Comparison of ENCODE assay signal across 11 cellular contexts in the genomic region with DNA sequence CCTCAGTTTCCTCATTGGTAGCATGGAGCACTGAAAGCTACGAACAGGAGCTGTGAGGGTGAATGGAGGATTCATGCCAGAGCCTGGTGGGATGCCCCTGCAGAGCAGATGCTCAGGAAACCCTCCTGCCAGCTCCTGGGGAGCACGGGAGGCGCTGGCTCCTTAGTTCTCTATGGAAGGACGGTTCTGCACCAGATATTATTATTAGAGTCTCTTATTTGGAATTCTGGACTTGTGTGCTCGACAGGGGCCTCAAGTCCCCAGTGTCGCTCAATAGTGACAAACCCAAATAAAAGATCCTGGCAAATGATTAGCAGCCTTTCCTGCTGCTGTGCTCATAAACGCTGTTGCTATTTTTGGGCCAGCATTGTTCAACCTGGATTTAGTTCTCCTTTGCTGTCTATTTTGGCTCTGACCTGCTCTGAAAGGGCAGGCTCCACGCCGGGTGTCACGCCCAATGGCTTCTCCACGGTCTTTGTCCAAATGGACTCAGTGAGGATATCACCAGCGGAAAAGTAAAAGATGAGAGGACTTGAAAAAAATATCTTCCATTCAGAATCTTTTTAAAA. TPM values are rescaled to one million over a fixed set of nuclear protein-coding genes. Genes with fewer than 3 reads are reported as not detected.
DNase-seq lines count a peak whose midpoint lies in the region; ATAC-seq and TF ChIP-seq lines count a peak whose summit lies in the region.
"Had no signal": no experiment of that assay in that cellular context is flagged by ENCODE, and none has a peak within 500 bp of the region (broad histone marks: within the 10 kb centered on the region; RNA-seq: fewer than 3 reads in every experiment).

No MANE protein-coding gene starts in this region.

- peak overlapping the region; percentile 85 for H3K9ac ChIP-seq in skeletal muscle satellite cell (ENCODE audit: low read depth, low read length)

- no peaks in the 10 kb centered on the region for H3K9me3 ChIP-seq in heart right ventricle
- no peaks in the 10 kb centered on the region for H3K9me3 ChIP-seq in skeletal muscle satellite cell (replicated peaks; ENCODE audit: low read length)
- H3K9me3 ChIP-seq: uterus had no signal

- H3K27ac ChIP-seq in heart right ventricle: peak overlapping the region; percentile 65 to 95 (median 89)

- H3K36me3 Mint-ChIP-seq in HFFc6 (ENCODE audit: low read depth): no peaks in the 10 kb centered on the region
- H3K36me3 Mint-ChIP-seq in T-helper 2 cell treated with Interferon-gamma antibody and Interleukin-4, amounts not matched to agents 5 μg/mL and 100 μg/mL, for 36 hours (ENCODE audit: low read depth): peaks cover 2% of the 10 kb centered on the region
- peaks cover 34% of the 10 kb centered on the region for H3K36me3 Mint-ChIP-seq in activated T-helper 17 cell treated with anti-CD3 and anti-CD28 coated beads, Interleukin-2, amount 50 U/mL, for 72 hours (ENCODE audit: low read depth)

- no peak for TF ChIP-seq CTCF in HFFc6 (IDR thresholded peaks at IDR 0.05)
- TF ChIP-seq CTCF in heart right ventricle (IDR thresholded peaks at IDR 0.05): no peak

- H3K9me3 Mint-ChIP-seq in HFFc6: no peaks in the 10 kb centered on the region
- no peaks in the 10 kb centered on the region for H3K9me3 Mint-ChIP-seq in T-helper 2 cell treated with Interferon-gamma antibody and Interleukin-4, amounts not matched to agents 5 μg/mL and 100 μg/mL, for 36 hours
- no peaks in the 10 kb centered on the region for H3K9me3 Mint-ChIP-seq in activated T-helper 17 cell treated with anti-CD3 and anti-CD28 coated beads, Interleukin-2, amount 50 U/mL, for 72 hours
- H3K9me3 Mint-ChIP-seq: activated B cell treated with CpG ODN at 0.5 μM for 24 hours had no signal

- no peak overlapping the region for H3K4me2 ChIP-seq in skeletal muscle satellite cell (ENCODE audit: low read length)

- no peaks in the 10 kb centered on the region for H3K36me3 ChIP-seq in heart right ventricle
- no peaks in the 10 kb centered on the region for H3K36me3 ChIP-seq in skeletal muscle satellite cell (ENCODE audit: insufficient read depth, low read length)
- H3K36me3 ChIP-seq: uterus had no signal

- no peak for DNase-seq in HFFc6
- no peak for DNase-seq in T-helper 2 cell treated with Interferon-gamma antibody and Interleukin-4, amounts not matched to agents 5 μg/mL and 100 μg/mL, for 36 hours (ENCODE audit: low spot score)
- peak; percentile 49 to 63 for DNase-seq in heart right ventricle
- DNase-seq in medulla oblongata (ENCODE audit: extremely low spot score): no peak
- DNase-seq: activated B cell treated with CpG ODN at 0.5 μM for 24 hours; NCI-H2227 treated with DMSO at 0.1 percent for 48 hours; stimulated activated CD4-positive, alpha-beta T cell treated with anti-CD3 and anti-CD28 coated beads, Interleukin-1b, Interleukin-23, amount 100 ng/mL, for 48 hours; uterus had no signal

- H3K4me1 ChIP-seq in heart right ventricle (peaks cover 19 to 96% (median 85%) of the 10 kb centered on the region in 9 donors), skeletal muscle satellite cell (ENCODE audit: control insufficient read depth, insufficient read depth, low read length) (peaks cover 90% of the 10 kb centered on the region)

- intact Hi-C loops in heart right ventricle (cut with DNase I): loop anchor here in 4 of 10 donors (2.0 to 10.0 kb wide), 6 partner anchors 23 to 704 kb away; partner anchors contain the start of gene KLF6 (in 1 of the 4)

- H3K27me3 ChIP-seq in heart right ventricle (no peaks in the 10 kb centered on the region), skeletal muscle satellite cell (ENCODE audit: control insufficient read depth, insufficient read depth, low read length) (no peaks in the 10 kb centered on the region)
- H3K27me3 ChIP-seq: uterus had no signal

- no peak overlapping the region for H3K4me3 Mint-ChIP-seq in HFFc6
- peak overlapping the region; percentile 77 for H3K4me3 Mint-ChIP-seq in T-helper 2 cell treated with Interferon-gamma antibody and Interleukin-4, amounts not matched to agents 5 μg/mL and 100 μg/mL, for 36 hours
- no peak overlapping the region for H3K4me3 Mint-ChIP-seq in activated T-helper 17 cell treated with anti-CD3 and anti-CD28 coated beads, Interleukin-2, amount 50 U/mL, for 72 hours

- peak overlapping the region; percentile 99 for H3K27ac Mint-ChIP-seq in HFFc6
- H3K27ac Mint-ChIP-seq in T-helper 2 cell treated with Interferon-gamma antibody and Interleukin-4, amounts not matched to agents 5 μg/mL and 100 μg/mL, for 36 hours: peak overlapping the region; percentile 98
- no peak overlapping the region for H3K27ac Mint-ChIP-seq in activated T-helper 17 cell treated with anti-CD3 and anti-CD28 coated beads, Interleukin-2, amount 50 U/mL, for 72 hours

- peaks cover 3% of the 10 kb centered on the region; the same call in 1 of the 2 replicates for H3K27me3 Mint-ChIP-seq in HFFc6 (ENCODE audit: insufficient read depth)
- no peaks in the 10 kb centered on the region for H3K27me3 Mint-ChIP-seq in T-helper 2 cell treated with Interferon-gamma antibody and Interleukin-4, amounts not matched to agents 5 μg/mL and 100 μg/mL, for 36 hours (ENCODE audit: low read depth)
- no peaks in the 10 kb centered on the region for H3K27me3 Mint-ChIP-seq in activated T-helper 17 cell treated with anti-CD3 and anti-CD28 coated beads, Interleukin-2, amount 50 U/mL, for 72 hours
- H3K27me3 Mint-ChIP-seq: activated B cell treated with CpG ODN at 0.5 μM for 24 hours had no signal

- peak; percentile 14 to 61 (median 42) for ATAC-seq in heart right ventricle
- ATAC-seq in HG02981 (IDR thresholded peaks at IDR 0.05; ENCODE audit: unreplicated experiment): no peak
- no peak for ATAC-seq in activated T-helper 17 cell treated with anti-CD3 and anti-CD28 coated beads, Interleukin-2, amount 50 U/mL, for 72 hours (replicated peaks)

- H3K4me1 Mint-ChIP-seq in HFFc6 (ENCODE audit: low read depth): peaks cover 94% of the 10 kb centered on the region
- H3K4me1 Mint-ChIP-seq in T-helper 2 cell treated with Interferon-gamma antibody and Interleukin-4, amounts not matched to agents 5 μg/mL and 100 μg/mL, for 36 hours (ENCODE audit: low read depth): peaks cover 86% of the 10 kb centered on the region
- H3K4me1 Mint-ChIP-seq in activated T-helper 17 cell treated with anti-CD3 and anti-CD28 coated beads, Interleukin-2, amount 50 U/mL, for 72 hours: peaks cover 56% of the 10 kb centered on the region

- WGBS in heart right ventricle, 2 donors: 28 to 37% methylated on average over 12 of the region's 12 CpGs

- H3K4me3 ChIP-seq in heart right ventricle (peak overlapping the region in 1 of 10 donors; percentile 1), skeletal muscle satellite cell (ENCODE audit: low read length) (no peak overlapping the region)
- H3K4me3 ChIP-seq: uterus had no signal

RNA-seq across cellular contexts. Expression of gene KLF6, which starts 23.0 kb away (rescaled TPM):
- 100 to 1,000 TPM; 114 to 154 (median 142) TPM for total RNA-seq in HFFc6 (2021; fragmentation: NEBNext Ultra II Directional; extraction: Animal tissue kit (Norgen Biotek cat#: 25700))
- total RNA-seq in heart right ventricle: 10 to 100 TPM; 40.4 to 90.5 (median 56.6) TPM
- polyA plus RNA-seq in heart right ventricle: 10 to 100 TPM; 22.1 to 34.1 TPM
- 40.1 and 64.7 TPM in 2 replicates for total RNA-seq in skeletal muscle satellite cell (2012; rRNA removed)
- total RNA-seq in activated T-helper 17 cell treated with anti-CD3 and anti-CD28 coated beads, Interleukin-2, amount 50 U/mL, for 72 hours: 100 to 1,000 TPM; 163 to 201 TPM

Comparison
In these comparisons a context has a peak if more than half of its experiments do, and no peak if none do; other contexts are left out.
1. DNase-seq: peak in heart right ventricle (2 of 2); none in HFFc6 (single experiment), T-helper 2 cell treated with Interferon-gamma antibody and Interleukin-4, amounts not matched to agents 5 μg/mL and 100 μg/mL, for 36 hours (single experiment) and medulla oblongata (single experiment).
2. ATAC-seq: peak in heart right ventricle (8 of 8); none in HG02981 (single experiment) and activated T-helper 17 cell treated with anti-CD3 and anti-CD28 coated beads, Interleukin-2, amount 50 U/mL, for 72 hours (single experiment).